In the genomic region with DNA sequence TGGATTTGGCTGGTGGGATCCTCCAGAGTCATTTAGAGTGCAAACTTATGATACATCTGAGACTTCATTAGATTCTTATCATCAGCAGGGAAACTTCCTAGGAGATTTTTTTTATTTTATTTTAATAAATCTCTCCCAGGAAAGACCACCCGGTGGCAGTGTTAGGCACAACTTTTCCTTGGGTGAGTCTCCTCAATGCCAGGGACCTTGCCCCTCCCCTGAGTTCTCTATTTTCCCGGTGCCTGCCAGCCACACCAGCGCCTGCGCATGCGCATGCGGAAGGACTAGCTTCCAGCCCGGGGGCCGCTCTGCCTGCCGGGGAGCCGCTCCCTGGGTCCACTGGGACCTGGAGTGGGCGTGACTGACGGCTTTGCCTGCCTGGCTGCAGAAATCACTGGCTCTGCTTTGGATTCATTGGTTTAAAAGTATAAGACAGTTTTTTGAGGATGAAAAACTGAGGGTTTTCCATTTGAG, we compare ENCODE assay signal across 8 cellular contexts.
DNase-seq lines count a peak whose midpoint lies in the region; ATAC-seq, FAIRE-seq and TF ChIP-seq lines count a peak whose summit lies in the region.

No MANE protein-coding gene starts in this region.

- H3K4me3 ChIP-seq in right atrium auricular region: peak overlapping the region; percentile 18 to 21

- H3K27me3 ChIP-seq in right atrium auricular region: no peaks in the 10 kb centered on the region

- H3K9me3 ChIP-seq in right atrium auricular region: no peaks in the 10 kb centered on the region

- no peak for TF ChIP-seq CTCF in GM10248 (IDR thresholded peaks at IDR 0.05; ENCODE audit: control extremely low read depth, extremely low read depth, low read depth, missing control alignments)
- TF ChIP-seq CTCF in right atrium auricular region (IDR thresholded peaks at IDR 0.05): peak in 1 of 2 donors; percentile 40

- H3K4me1 ChIP-seq in right atrium auricular region: peaks cover 0 to 5% of the 10 kb centered on the region in 2 donors

- peaks cover 3% of the 10 kb centered on the region for H3K27me3 Mint-ChIP-seq in activated naive CD8-positive, alpha-beta T cell treated with anti-CD3 and anti-CD28 coated beads, Interleukin-2, amount 10 ng/mL, durations not matched to agents 7 days and 5 days

- DNase-seq in GM10248 (ENCODE audit: extremely low spot score) (peak; percentile 23), NCI-H2107 treated with DMSO at 0.1 percent for 48 hours (lab: John Stamatoyannopoulos, UW; ENCODE audit: unreplicated experiment) (peak; percentile 82), right atrium auricular region (ENCODE audit: low spot score) (peak; percentile 79), renal cortical epithelial cell (ENCODE audit: low read depth) (peak; percentile 76), activated gamma-delta T cell (lab: John Stamatoyannopoulos, UW) (no peak), GM12892 (ENCODE audit: insufficient read length) (no peak)
- peak; percentile 30 for DNase-seq in activated naive CD8-positive, alpha-beta T cell treated with anti-CD3 and anti-CD28 coated beads, Interleukin-2, amount 10 ng/mL, durations not matched to agents 7 days and 5 days

- POLR2A ChIA-PET in GM10248 (lab: Yijun Ruan, JAX): no interaction called here
- POLR2A ChIA-PET in activated naive CD8-positive, alpha-beta T cell treated with anti-CD3 and anti-CD28 coated beads, Interleukin-2, amount 10 ng/mL, durations not matched to agents 7 days and 5 days (lab: Charles Lee): no interaction called here

- no peak overlapping the region for H3K27ac Mint-ChIP-seq in activated naive CD8-positive, alpha-beta T cell treated with anti-CD3 and anti-CD28 coated beads, Interleukin-2, amount 10 ng/mL, durations not matched to agents 7 days and 5 days

- H3K27ac ChIP-seq in right atrium auricular region: no peak overlapping the region

- no peak for FAIRE-seq in GM12892 (lab: Jason Lieb, UNC)

- ATAC-seq in activated naive CD8-positive, alpha-beta T cell treated with anti-CD3 and anti-CD28 coated beads, Interleukin-2, amount 10 ng/mL, durations not matched to agents 7 days and 5 days (ENCODE audit: low read depth): no peak
- no peak for ATAC-seq in HG03045 (IDR thresholded peaks at IDR 0.05; ENCODE audit: unreplicated experiment)

- CTCF ChIA-PET in GM10248 (lab: Yijun Ruan, JAX): interaction anchor here (1.2 kb wide), 1 partner anchor 9 kb away, joined by 4 read pairs; no protein-coding TSS in a partner anchor

- H3K4me1 Mint-ChIP-seq in activated naive CD8-positive, alpha-beta T cell treated with anti-CD3 and anti-CD28 coated beads, Interleukin-2, amount 10 ng/mL, durations not matched to agents 7 days and 5 days: no peaks in the 10 kb centered on the region

- no peaks in the 10 kb centered on the region for H3K36me3 ChIP-seq in right atrium auricular region

- no peak for TF ChIP-seq POLR2A in GM12892 (IDR thresholded peaks at IDR 0.05; ENCODE audit: low read depth, low read length)

- H3K36me3 Mint-ChIP-seq in activated naive CD8-positive, alpha-beta T cell treated with anti-CD3 and anti-CD28 coated beads, Interleukin-2, amount 10 ng/mL, durations not matched to agents 7 days and 5 days: no peaks in the 10 kb centered on the region

- no peak overlapping the region for H3K4me3 Mint-ChIP-seq in activated naive CD8-positive, alpha-beta T cell treated with anti-CD3 and anti-CD28 coated beads, Interleukin-2, amount 10 ng/mL, durations not matched to agents 7 days and 5 days

- peaks cover 2% of the 10 kb centered on the region for H3K9me3 Mint-ChIP-seq in activated naive CD8-positive, alpha-beta T cell treated with anti-CD3 and anti-CD28 coated beads, Interleukin-2, amount 10 ng/mL, durations not matched to agents 7 days and 5 days

Comparison
In these comparisons a context has a peak if more than half of its experiments do, and no peak if none do; other contexts are left out.
1. DNase-seq: peak in GM10248 (single experiment), NCI-H2107 treated with DMSO at 0.1 percent for 48 hours (single experiment), activated naive CD8-positive, alpha-beta T cell treated with anti-CD3 and anti-CD28 coated beads, Interleukin-2, amount 10 ng/mL, durations not matched to agents 7 days and 5 days (single experiment), right atrium auricular region (single experiment) and renal cortical epithelial cell (single experiment); none in activated gamma-delta T cell (single experiment) and GM12892 (single experiment).